ENCODE assay signal across 1 cellular context in the genomic region with DNA sequence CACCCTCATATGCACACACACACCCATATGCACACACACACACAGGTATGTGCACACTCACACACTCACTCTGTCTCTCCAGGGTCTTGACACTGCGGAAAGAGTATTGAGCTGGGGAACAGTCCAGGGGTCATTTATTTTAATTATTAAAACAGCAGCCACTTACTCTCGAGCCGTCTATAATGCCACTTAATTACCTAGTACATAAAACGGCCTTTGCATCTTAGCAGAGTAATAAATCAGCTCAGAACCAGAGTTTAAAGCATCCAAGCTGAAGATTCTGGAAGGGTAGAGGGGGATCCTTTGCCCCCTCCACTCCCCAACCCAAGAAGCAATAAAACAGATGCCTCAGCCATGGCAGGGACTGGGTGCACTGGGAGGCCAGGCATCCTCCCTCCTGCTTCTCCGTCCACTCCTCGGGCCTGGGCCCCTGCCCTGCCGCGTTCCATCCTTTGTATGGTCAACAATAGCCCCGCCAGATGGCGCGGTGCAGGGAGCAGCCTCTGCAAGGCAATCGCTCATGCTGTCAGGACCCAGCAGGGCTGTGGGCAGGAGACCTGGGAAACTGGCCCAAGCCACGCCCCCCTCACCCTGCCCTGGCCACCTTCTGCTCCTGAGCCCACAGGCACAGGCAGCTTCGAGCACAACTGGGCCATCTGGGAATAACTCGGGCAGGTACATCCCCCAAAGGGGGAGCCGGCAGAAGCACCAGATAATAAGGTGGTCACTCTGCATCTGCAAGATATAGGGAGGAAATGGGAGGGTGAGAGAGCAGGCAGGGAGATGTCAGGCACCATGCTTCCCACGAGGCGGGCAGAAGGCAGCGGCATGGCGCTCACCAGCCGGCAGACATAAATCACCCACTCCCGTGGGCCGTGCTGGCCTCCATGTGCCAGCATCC.
TF ChIP-seq lines count a peak whose summit lies in the region.

No MANE protein-coding gene starts in this region.

TF ChIP-seq in H1, 55 proteins besides CTCF, POLR2A, EP300 and RAD21 (continued from another document):
- TF ChIP-seq, protein P1, sequence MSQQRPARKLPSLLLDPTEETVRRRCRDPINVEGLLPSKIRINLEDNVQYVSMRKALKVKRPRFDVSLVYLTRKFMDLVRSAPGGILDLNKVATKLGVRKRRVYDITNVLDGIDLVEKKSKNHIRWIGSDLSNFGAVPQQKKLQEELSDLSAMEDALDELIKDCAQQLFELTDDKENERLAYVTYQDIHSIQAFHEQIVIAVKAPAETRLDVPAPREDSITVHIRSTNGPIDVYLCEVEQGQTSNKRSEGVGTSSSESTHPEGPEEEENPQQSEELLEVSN (IDR thresholded peaks at IDR 0.05): no peak
- TF ChIP-seq, protein P2, sequence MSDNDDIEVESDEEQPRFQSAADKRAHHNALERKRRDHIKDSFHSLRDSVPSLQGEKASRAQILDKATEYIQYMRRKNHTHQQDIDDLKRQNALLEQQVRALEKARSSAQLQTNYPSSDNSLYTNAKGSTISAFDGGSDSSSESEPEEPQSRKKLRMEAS (IDR thresholded peaks at IDR 0.05): peak; percentile 70
- TF ChIP-seq NANOG (IDR thresholded peaks at IDR 0.05; ENCODE audit: insufficient read depth, low read depth, low read length, poor library complexity, severe bottlenecking) (peak; percentile 77), SIN3A (conservative IDR thresholded peaks at IDR 0.05 in 1 of 2, IDR thresholded peaks at IDR 0.05 in 1 of 2; ENCODE audit: low read depth in 1 of 2, low read length in 2 of 2) (peak in 1 of 2 experiments; percentile 74; a peak in 1 of 4 replicates), PHF8 (conservative IDR thresholded peaks at IDR 0.05; ENCODE audit: low read depth, low read length) (no peak), BACH1 (IDR thresholded peaks at IDR 0.05; ENCODE audit: low read length) (0 out of 2 replicates have a peak, but pooled peaks have one; percentile 20), YY1 (IDR thresholded peaks at IDR 0.05; ENCODE audit: low read depth, low read length) (peak; percentile 67), TAF1 (IDR thresholded peaks at IDR 0.05; ENCODE audit: low read depth, low read length) (no peak), CREB1 (IDR thresholded peaks at IDR 0.05) (peak; percentile 48; the same call in 1 of the 2 replicates), JUND (IDR thresholded peaks at IDR 0.05; ENCODE audit: low read length) (no peak), CHD2 (IDR thresholded peaks at IDR 0.05; ENCODE audit: low read length) (no peak)
- TF ChIP-seq, protein P3, sequence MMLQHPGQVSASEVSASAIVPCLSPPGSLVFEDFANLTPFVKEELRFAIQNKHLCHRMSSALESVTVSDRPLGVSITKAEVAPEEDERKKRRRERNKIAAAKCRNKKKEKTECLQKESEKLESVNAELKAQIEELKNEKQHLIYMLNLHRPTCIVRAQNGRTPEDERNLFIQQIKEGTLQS (IDR thresholded peaks at IDR 0.05; ENCODE audit: insufficient read depth, low read depth, low read length): no peak
